In genomic region chr12:57887631-57888406, GRCh38 we compare ENCODE assay signal across 8 cellular contexts. TPM values are rescaled to one million over a fixed set of nuclear protein-coding genes. Genes with fewer than 3 reads are reported as not detected.
A peak's percentile ranks its signal among the peaks of the same experiment; 100 is the strongest.
DNase-seq lines count a peak whose midpoint lies in the region; FAIRE-seq and TF ChIP-seq lines count a peak whose summit lies in the region.

No MANE protein-coding gene starts in this region.

- intact Hi-C loops in Calu3 (cut with micrococcal nuclease; ENCODE audit: unreplicated experiment) (no loop called here), endothelial cell of umbilical vein (cut with micrococcal nuclease) (loop anchor here (1.0 to 2.0 kb wide), 2 partner anchors 23 to 51 kb away; no protein-coding TSS in a partner anchor)

- dilution Hi-C loops in endothelial cell of umbilical vein (cut with MboI; ENCODE audit: extremely low pct_ligation_motif_present, low sequenced_read_pairs), result no loop called here

- CTCF ChIA-PET in Calu3 (lab: Charles Lee) (interaction anchor here (0.9 to 1.6 kb wide), 6 partner anchors 11 to 55 kb away, joined by 3 to 8 read pairs (median 4); no protein-coding TSS in a partner anchor), endothelial cell of umbilical vein (lab: Charles Lee) (interaction anchor here (0.9 to 3.7 kb wide), 8 partner anchors 9 to 56 kb away, joined by 3 to 18 read pairs (median 4); no protein-coding TSS in a partner anchor)

- no peaks in the 10 kb centered on the region for H3K79me2 ChIP-seq in endothelial cell of umbilical vein (ENCODE audit: control insufficient read depth, insufficient read depth, low read length)

- no peaks in the 10 kb centered on the region for H3K27me3 ChIP-seq in endothelial cell of umbilical vein (ENCODE audit: control insufficient read depth in 2 of 2, insufficient read depth in 2 of 2, low read length in 2 of 2)

- peak overlapping the region; percentile 54 for H3K4me2 ChIP-seq in endothelial cell of umbilical vein (ENCODE audit: insufficient read depth, low read length)

- H3K4me3 ChIP-seq in endothelial cell of umbilical vein (replicated peaks in 1 of 3; ENCODE audit: insufficient read depth in 1 of 3, low read depth in 1 of 3, low read length in 3 of 3), result no peak overlapping the region

- DNase-seq in Calu3, result no peak
- DNase-seq in NCI-H1694 (lab: John Stamatoyannopoulos, UW), result peak; percentile 48
- peak; percentile 75 for DNase-seq in endothelial cell of umbilical vein (ENCODE audit: low read depth, low spot score)
- no peak for DNase-seq in osteocyte (ENCODE audit: extremely low spot score, unreplicated experiment)
- no peak for DNase-seq in RKO (ENCODE audit: low spot score)
- no peak for DNase-seq in activated CD4-positive, CD25-positive, alpha-beta regulatory T cell treated with anti-CD3 and anti-CD28 coated beads, Interleukin-2, amount 50 U/mL, for 72 hours
- DNase-seq in T-helper 2 cell treated with Interferon-gamma antibody and Interleukin-4, amounts not matched to agents 5 μg/mL and 100 μg/mL, for 36 hours (ENCODE audit: low spot score), result no peak
- no peak for DNase-seq in NCI-H2171 treated with DMSO at 0.1 percent for 48 hours (lab: John Stamatoyannopoulos, UW)

- no peaks in the 10 kb centered on the region for H3K36me3 ChIP-seq in endothelial cell of umbilical vein (ENCODE audit: control insufficient read depth in 2 of 2, extremely low read depth in 1 of 2, insufficient read depth in 2 of 2, low read length in 2 of 2)

- no peaks in the 10 kb centered on the region for H3K9me1 ChIP-seq in endothelial cell of umbilical vein (replicated peaks; ENCODE audit: control insufficient read depth, extremely low read depth, insufficient read depth, low read length)

- no peaks in the 10 kb centered on the region for H3K36me3 Mint-ChIP-seq in Calu3 (ENCODE audit: insufficient read depth, unreplicated experiment)
- H3K36me3 Mint-ChIP-seq in osteocyte (ENCODE audit: unreplicated experiment), result no peaks in the 10 kb centered on the region
- H3K36me3 Mint-ChIP-seq in T-helper 2 cell treated with Interferon-gamma antibody and Interleukin-4, amounts not matched to agents 5 μg/mL and 100 μg/mL, for 36 hours (ENCODE audit: low read depth), result no peaks in the 10 kb centered on the region

- TF ChIP-seq CTCF in Calu3 (IDR thresholded peaks at IDR 0.05; ENCODE audit: unreplicated experiment) (no peak), endothelial cell of umbilical vein (IDR thresholded peaks at IDR 0.05; ENCODE audit: extremely low read depth in 1 of 2, insufficient read depth in 1 of 2, low read depth in 1 of 2, low read length in 2 of 2) (no peak), osteocyte (IDR thresholded peaks at IDR 0.05) (no peak)

- H3K9me3 Mint-ChIP-seq in Calu3 (ENCODE audit: low read depth, unreplicated experiment) (peaks cover 5% of the 10 kb centered on the region), osteocyte (ENCODE audit: unreplicated experiment) (no peaks in the 10 kb centered on the region)
- H3K9me3 Mint-ChIP-seq in T-helper 2 cell treated with Interferon-gamma antibody and Interleukin-4, amounts not matched to agents 5 μg/mL and 100 μg/mL, for 36 hours, result no peaks in the 10 kb centered on the region

- H2AFZ ChIP-seq in endothelial cell of umbilical vein (ENCODE audit: low read depth, low read length), result peak overlapping the region; percentile 29

- no peak for FAIRE-seq in endothelial cell of umbilical vein (lab: Jason Lieb, UNC)

- no peak overlapping the region for H3K27ac Mint-ChIP-seq in Calu3 (ENCODE audit: unreplicated experiment)
- peak overlapping the region; percentile 87 for H3K27ac Mint-ChIP-seq in osteocyte (ENCODE audit: unreplicated experiment)
- no peak overlapping the region for H3K27ac Mint-ChIP-seq in T-helper 2 cell treated with Interferon-gamma antibody and Interleukin-4, amounts not matched to agents 5 μg/mL and 100 μg/mL, for 36 hours

- no peaks in the 10 kb centered on the region for H4K20me1 ChIP-seq in endothelial cell of umbilical vein (replicated peaks; ENCODE audit: control insufficient read depth, extremely low read depth, insufficient read depth, low read length)

- H3K4me1 Mint-ChIP-seq in Calu3 (ENCODE audit: low read depth, unreplicated experiment) (peaks cover 47% of the 10 kb centered on the region), osteocyte (ENCODE audit: unreplicated experiment) (peaks cover 52% of the 10 kb centered on the region)
- peaks cover 10% of the 10 kb centered on the region for H3K4me1 Mint-ChIP-seq in T-helper 2 cell treated with Interferon-gamma antibody and Interleukin-4, amounts not matched to agents 5 μg/mL and 100 μg/mL, for 36 hours (ENCODE audit: low read depth)

- POLR2A ChIA-PET in endothelial cell of umbilical vein (lab: Charles Lee), result interaction anchor here (0.8 to 1.8 kb wide), 3 partner anchors 9 to 23 kb away, joined by 3 to 8 read pairs (median 3); no protein-coding TSS in a partner anchor

- H3K4me3 Mint-ChIP-seq in Calu3 (ENCODE audit: low read depth, unreplicated experiment) (peak overlapping the region; percentile 15), osteocyte (ENCODE audit: unreplicated experiment) (no peak overlapping the region)
- no peak overlapping the region for H3K4me3 Mint-ChIP-seq in T-helper 2 cell treated with Interferon-gamma antibody and Interleukin-4, amounts not matched to agents 5 μg/mL and 100 μg/mL, for 36 hours

- H3K9me3 ChIP-seq in endothelial cell of umbilical vein (replicated peaks; ENCODE audit: control insufficient read depth, insufficient read depth, low read length), result no peaks in the 10 kb centered on the region

- no TSS peak for BruUV-seq in Calu3 (replicated peaks; lab: Mats Ljungman, UMichigan)
- no TSS peak for BruUV-seq in endothelial cell of umbilical vein (replicated peaks; lab: Mats Ljungman, UMichigan)

- H3K27ac ChIP-seq in endothelial cell of umbilical vein (ENCODE audit: insufficient read depth, low read depth, low read length), result no peak overlapping the region

- peaks cover 17% of the 10 kb centered on the region for H3K4me1 ChIP-seq in endothelial cell of umbilical vein (ENCODE audit: control insufficient read depth, extremely low read depth, insufficient read depth, low read length)

- H3K27me3 Mint-ChIP-seq in Calu3 (ENCODE audit: unreplicated experiment) (no peaks in the 10 kb centered on the region), osteocyte (ENCODE audit: unreplicated experiment) (no peaks in the 10 kb centered on the region)
- H3K27me3 Mint-ChIP-seq in T-helper 2 cell treated with Interferon-gamma antibody and Interleukin-4, amounts not matched to agents 5 μg/mL and 100 μg/mL, for 36 hours (ENCODE audit: low read depth), result peaks cover 14% of the 10 kb centered on the region

- peak overlapping the region; percentile 26 for H3K9ac ChIP-seq in endothelial cell of umbilical vein (replicated peaks; ENCODE audit: extremely low read depth, insufficient read depth, low read length)

- no peak for TF ChIP-seq POLR2A in endothelial cell of umbilical vein (IDR thresholded peaks at IDR 0.05; ENCODE audit: low read depth, low read length)

TF ChIP-seq in endothelial cell of umbilical vein, 7 proteins besides CTCF, POLR2A, EP300 and RAD21:
- TF ChIP-seq POLR2AphosphoS5 (IDR thresholded peaks at IDR 0.05; ENCODE audit: insufficient read depth, low read depth, low read length), result peak; percentile 32
- no peak for TF ChIP-seq FOS (IDR thresholded peaks at IDR 0.05; ENCODE audit: borderline replicate concordance, insufficient read depth, low read length)
- TF ChIP-seq GATA2 (IDR thresholded peaks at IDR 0.05; ENCODE audit: insufficient read depth, insufficient read length, low read depth, low read length), result peak; percentile 82

RNA-seq across cellular contexts. Expression of gene CTDSP2, which starts 41.3 kb away (rescaled TPM):
- total RNA-seq in Calu3 (2022) (117 and 119 TPM in 2 replicates), endothelial cell of umbilical vein (128 and 142 TPM in 2 replicates), osteocyte (171 and 179 TPM in 2 replicates)
- polyA plus RNA-seq in endothelial cell of umbilical vein, result 120 and 146 TPM in 2 replicates
- 159 and 167 TPM in 2 replicates for polyA plus RNA-seq in endothelial cell of umbilical vein (2011; cell fraction: cytosol; rRNA removed)
- 177 and 178 TPM in 2 replicates for polyA plus RNA-seq in endothelial cell of umbilical vein (2011; cell fraction: nucleus; rRNA removed)
- polyA plus RNA-seq in endothelial cell of umbilical vein (2012), result 99.2 and 104 TPM in 2 replicates
- 215 and 262 TPM in 2 replicates for polyA minus RNA-seq in endothelial cell of umbilical vein
- 45.4 TPM for polyA minus RNA-seq in endothelial cell of umbilical vein (2011; cell fraction: cytosol; rRNA and poly(A)+ RNA removed)
- 94.7 and 98.2 TPM in 2 replicates for polyA minus RNA-seq in endothelial cell of umbilical vein (2011; cell fraction: nucleus; rRNA and poly(A)+ RNA removed)

RNA-seq across cellular contexts. Expression of gene ATP23, which starts 53.5 kb away (rescaled TPM):
- total RNA-seq in Calu3 (2022) (10.7 and 12.8 TPM in 2 replicates), endothelial cell of umbilical vein (5.9 and 7.2 TPM in 2 replicates), osteocyte (2.6 and 3.2 TPM in 2 replicates)
- polyA plus RNA-seq in endothelial cell of umbilical vein, result 9.0 and 14.5 TPM in 2 replicates
- polyA plus RNA-seq in endothelial cell of umbilical vein (2011; cell fraction: cytosol; rRNA removed), result 6.4 and 9.6 TPM in 2 replicates
- 3.6 and 3.9 TPM in 2 replicates for polyA plus RNA-seq in endothelial cell of umbilical vein (2011; cell fraction: nucleus; rRNA removed)
- polyA plus RNA-seq in endothelial cell of umbilical vein (2012), result 5.7 and 5.8 TPM in 2 replicates
- polyA minus RNA-seq in endothelial cell of umbilical vein, result 6.4 and 9.4 TPM in 2 replicates
- 1.8 TPM for polyA minus RNA-seq in endothelial cell of umbilical vein (2011; cell fraction: cytosol; rRNA and poly(A)+ RNA removed)
- polyA minus RNA-seq in endothelial cell of umbilical vein (2011; cell fraction: nucleus; rRNA and poly(A)+ RNA removed), result 0.63 and 0.96 TPM in 2 replicates

Comparison
In these comparisons a context has a peak if more than half of its experiments do, and no peak if none do; other contexts are left out.
1. DNase-seq: peak in NCI-H1694 (single experiment) and endothelial cell of umbilical vein (single experiment); none in Calu3 (single experiment), osteocyte (single experiment), RKO (single experiment), activated CD4-positive, CD25-positive, alpha-beta regulatory T cell treated with anti-CD3 and anti-CD28 coated beads, Interleukin-2, amount 50 U/mL, for 72 hours (single experiment), T-helper 2 cell treated with Interferon-gamma antibody and Interleukin-4, amounts not matched to agents 5 μg/mL and 100 μg/mL, for 36 hours (single experiment) and NCI-H2171 treated with DMSO at 0.1 percent for 48 hours (single experiment).